In the genomic region with DNA sequence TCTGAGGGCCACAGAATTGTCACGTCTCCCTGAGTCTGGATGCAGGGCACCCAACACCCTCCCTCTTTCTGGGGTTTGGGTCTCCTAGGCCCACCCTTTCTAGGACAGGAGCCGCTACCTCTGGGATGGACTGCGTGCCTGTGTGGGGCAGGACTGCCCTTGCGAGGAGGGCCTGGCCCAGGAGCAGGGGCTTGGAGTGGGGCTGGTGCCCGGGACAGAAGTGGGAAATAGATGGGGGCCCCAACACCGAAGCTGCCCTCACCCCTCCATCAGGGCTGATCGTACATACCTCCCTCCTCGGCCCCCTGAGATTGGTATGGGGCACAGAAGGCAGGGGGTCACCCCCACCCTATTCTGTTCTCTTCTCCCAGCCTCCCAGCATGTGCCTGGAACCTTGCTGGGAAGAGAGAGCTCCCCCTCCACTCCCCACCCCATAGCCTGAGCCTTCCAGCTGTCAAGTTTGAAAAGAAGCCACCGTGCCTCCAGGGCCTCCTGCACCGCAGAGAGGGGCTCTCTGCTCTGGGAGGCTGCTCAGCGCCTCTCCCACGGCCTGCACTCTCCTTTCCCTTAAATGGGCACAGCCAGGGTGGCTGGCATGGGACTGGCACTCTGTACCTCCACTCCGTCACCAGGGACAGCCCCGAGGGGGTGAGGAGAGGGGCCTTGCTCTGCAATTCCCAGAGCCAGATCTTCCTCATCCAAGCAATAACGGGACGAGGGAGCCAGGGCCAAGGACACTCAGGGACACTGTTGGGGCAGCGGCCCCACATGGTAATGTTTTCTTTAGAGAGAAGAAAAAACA, we compare ENCODE assay signal across 1 cellular context.
TF ChIP-seq lines count a peak whose summit lies in the region.

No MANE protein-coding gene starts in this region.

TF ChIP-seq in GM23338, 12 proteins besides CTCF, POLR2A, EP300 and RAD21 (continued from another document):
- TF ChIP-seq ZNF462 (CRISPR knock-in tag; IDR thresholded peaks at IDR 0.05), result no peak
- no peak for TF ChIP-seq JUNB (IDR thresholded peaks at IDR 0.05; ENCODE audit: unreplicated experiment)
- TF ChIP-seq POLR2AphosphoS5 (IDR thresholded peaks at IDR 0.05; ENCODE audit: low read depth), result no peak
- no peak for TF ChIP-seq CREB1 (CRISPR knock-in tag; IDR thresholded peaks at IDR 0.05; ENCODE audit: low read depth)
- TF ChIP-seq STAT1 (IDR thresholded peaks at IDR 0.05; ENCODE audit: unreplicated experiment), result no peak
- TF ChIP-seq ZNF331 (CRISPR knock-in tag; IDR thresholded peaks at IDR 0.05; ENCODE audit: low read depth), result no peak
- no peak for TF ChIP-seq ZNF114 (CRISPR knock-in tag; IDR thresholded peaks at IDR 0.05)
- no peak for TF ChIP-seq NANOG (IDR thresholded peaks at IDR 0.05; ENCODE audit: borderline replicate concordance)
